In genomic region chr6:56573624-56574023, GRCh38 we compare ENCODE assay signal across 13 cellular contexts.
"Had no signal": no experiment of that assay in that cellular context is flagged by ENCODE, and none has a peak within 500 bp of the region (broad histone marks: within the 10 kb centered on the region; RNA-seq: fewer than 3 reads in every experiment).

No MANE protein-coding gene starts in this region.

- H3K4me1 ChIP-seq: breast epithelium had no signal

- H3K27me3 Mint-ChIP-seq: activated naive CD8-positive, alpha-beta T cell treated with anti-CD3 and anti-CD28 coated beads, Interleukin-2, amount 50 U/mL, for 24 hours; dendritic cell treated with granulocyte-macrophage colony-stimulating factor and Interleukin-4, amounts not matched to agents 40 ng/mL and 50 ng/mL, for 4 days had no signal

- DNase-seq: activated CD4-positive, alpha-beta T cell treated with anti-CD3 and anti-CD28 coated beads, Interleukin-2, amount 50 U/mL, for 48 hours; activated CD8-positive, alpha-beta memory T cell treated with anti-CD3 and anti-CD28 coated beads, Interleukin-2, amount 10 ng/mL, durations not matched to agents 7 days and 5 days; activated naive CD4-positive, alpha-beta T cell treated with anti-CD3 and anti-CD28 coated beads for 36 hours; activated naive CD8-positive, alpha-beta T cell treated with anti-CD3 and anti-CD28 coated beads, Interleukin-2, amount 50 U/mL, for 24 hours; activated T-cell treated with anti-CD3 and anti-CD28 coated beads, Interleukin-2, amount 50 U/mL, for 1 hour; effector memory CD4-positive, alpha-beta T cell; ovary; T-helper 9 cell had no signal

- H3K36me3 ChIP-seq: breast epithelium, ovary had no signal

- H3K4me3 ChIP-seq: ascending aorta, breast epithelium, ovary had no signal

- H3K27ac Mint-ChIP-seq: activated CD8-positive, alpha-beta memory T cell treated with anti-CD3 and anti-CD28 coated beads, Interleukin-2, amount 10 ng/mL, durations not matched to agents 7 days and 5 days; activated naive CD4-positive, alpha-beta T cell treated with anti-CD3 and anti-CD28 coated beads for 36 hours; activated naive CD8-positive, alpha-beta T cell treated with anti-CD3 and anti-CD28 coated beads, Interleukin-2, amount 50 U/mL, for 24 hours; activated T-helper 2 cell treated with anti-CD3 and anti-CD28 coated beads, Interferon-gamma antibody, Interleukin-2, Interleukin-4, amounts not matched to agents 10 μg/mL and 5 μg/mL and 100 μg/mL, durations not matched to agents 14 hours and 24 hours and 36 hours; dendritic cell treated with granulocyte-macrophage colony-stimulating factor and Interleukin-4, amounts not matched to agents 40 ng/mL and 50 ng/mL, for 4 days; stimulated activated effector memory CD8-positive, alpha-beta T cell treated with anti-CD3 and anti-CD28 coated beads, Interleukin-12 subunit alpha, Interleukin-12 subunit beta, amount 100 ng/mL, for 72 hours had no signal

- H3K4me1 Mint-ChIP-seq: activated CD8-positive, alpha-beta memory T cell treated with anti-CD3 and anti-CD28 coated beads, Interleukin-2, amount 10 ng/mL, durations not matched to agents 7 days and 5 days; activated naive CD8-positive, alpha-beta T cell treated with anti-CD3 and anti-CD28 coated beads, Interleukin-2, amount 50 U/mL, for 24 hours; stimulated activated effector memory CD8-positive, alpha-beta T cell treated with anti-CD3 and anti-CD28 coated beads, Interleukin-12 subunit alpha, Interleukin-12 subunit beta, amount 100 ng/mL, for 72 hours had no signal

- H3K27ac ChIP-seq: breast epithelium, ovary had no signal

- H3K4me3 Mint-ChIP-seq: activated CD8-positive, alpha-beta memory T cell treated with anti-CD3 and anti-CD28 coated beads, Interleukin-2, amount 10 ng/mL, durations not matched to agents 7 days and 5 days; activated naive CD4-positive, alpha-beta T cell treated with anti-CD3 and anti-CD28 coated beads for 36 hours; activated naive CD8-positive, alpha-beta T cell treated with anti-CD3 and anti-CD28 coated beads, Interleukin-2, amount 50 U/mL, for 24 hours; dendritic cell treated with granulocyte-macrophage colony-stimulating factor and Interleukin-4, amounts not matched to agents 40 ng/mL and 50 ng/mL, for 4 days; stimulated activated effector memory CD8-positive, alpha-beta T cell treated with anti-CD3 and anti-CD28 coated beads, Interleukin-12 subunit alpha, Interleukin-12 subunit beta, amount 100 ng/mL, for 72 hours had no signal

- ATAC-seq: activated CD8-positive, alpha-beta memory T cell treated with anti-CD3 and anti-CD28 coated beads, Interleukin-2, amount 10 ng/mL, durations not matched to agents 7 days and 5 days; activated naive CD8-positive, alpha-beta T cell treated with anti-CD3 and anti-CD28 coated beads, Interleukin-2, amount 50 U/mL, for 24 hours; stimulated activated effector memory CD8-positive, alpha-beta T cell treated with anti-CD3 and anti-CD28 coated beads, Interleukin-12 subunit alpha, Interleukin-12 subunit beta, amount 100 ng/mL, for 72 hours had no signal

- H3K27me3 ChIP-seq: ascending aorta, breast epithelium, ovary had no signal

- H3K9me3 ChIP-seq: ascending aorta, breast epithelium, ovary had no signal

- H3K9me3 Mint-ChIP-seq: activated naive CD4-positive, alpha-beta T cell treated with anti-CD3 and anti-CD28 coated beads for 36 hours; activated naive CD8-positive, alpha-beta T cell treated with anti-CD3 and anti-CD28 coated beads, Interleukin-2, amount 50 U/mL, for 24 hours; activated T-helper 2 cell treated with anti-CD3 and anti-CD28 coated beads, Interferon-gamma antibody, Interleukin-2, Interleukin-4, amounts not matched to agents 10 μg/mL and 5 μg/mL and 100 μg/mL, durations not matched to agents 14 hours and 24 hours and 36 hours; dendritic cell treated with granulocyte-macrophage colony-stimulating factor and Interleukin-4, amounts not matched to agents 40 ng/mL and 50 ng/mL, for 4 days; stimulated activated effector memory CD8-positive, alpha-beta T cell treated with anti-CD3 and anti-CD28 coated beads, Interleukin-12 subunit alpha, Interleukin-12 subunit beta, amount 100 ng/mL, for 72 hours had no signal

- H3K36me3 Mint-ChIP-seq: activated CD8-positive, alpha-beta memory T cell treated with anti-CD3 and anti-CD28 coated beads, Interleukin-2, amount 10 ng/mL, durations not matched to agents 7 days and 5 days; stimulated activated effector memory CD8-positive, alpha-beta T cell treated with anti-CD3 and anti-CD28 coated beads, Interleukin-12 subunit alpha, Interleukin-12 subunit beta, amount 100 ng/mL, for 72 hours had no signal
